In the genomic region with DNA sequence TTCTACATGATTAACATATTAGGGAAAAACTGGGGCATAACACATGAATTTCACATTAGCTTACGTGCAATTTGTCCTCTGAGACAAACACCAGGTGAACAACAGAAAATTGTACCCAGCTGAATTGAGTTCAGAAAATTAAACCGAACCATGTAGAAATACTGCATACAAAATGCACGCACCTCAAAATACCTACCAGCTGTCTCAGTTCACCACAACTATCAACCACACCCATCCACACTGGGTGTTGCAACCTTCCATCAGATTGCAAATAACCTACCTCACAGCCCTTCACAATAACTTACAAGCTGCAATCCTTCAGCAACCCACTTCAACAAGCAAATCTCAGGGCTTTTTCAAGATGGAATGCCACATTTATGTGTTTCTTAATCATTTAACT, we compare ENCODE assay signal across 9 cellular contexts. TPM values are rescaled to one million over a fixed set of nuclear protein-coding genes. Genes with fewer than 3 reads are reported as not detected.
DNase-seq lines count a peak whose midpoint lies in the region; ATAC-seq and TF ChIP-seq lines count a peak whose summit lies in the region.
"Had no signal": no experiment of that assay in that cellular context is flagged by ENCODE, and none has a peak within 500 bp of the region (broad histone marks: within the 10 kb centered on the region; RNA-seq: fewer than 3 reads in every experiment).

No MANE protein-coding gene starts in this region.

- H3K27me3 ChIP-seq in Peyer's patch (no peaks in the 10 kb centered on the region), H9 (ENCODE audit: insufficient read depth, low read length) (no peaks in the 10 kb centered on the region)
- H3K27me3 ChIP-seq: esophagus muscularis mucosa had no signal

- H3K79me1 ChIP-seq in H9 (ENCODE audit: insufficient read depth, low read depth, low read length, poor library complexity, severe bottlenecking) = no peaks in the 10 kb centered on the region

- H4K5ac ChIP-seq in H9 (ENCODE audit: insufficient read length, low read depth, low read length) = no peak overlapping the region

- H2BK120ac ChIP-seq in H9 (ENCODE audit: low read depth, low read length, poor library complexity, severe bottlenecking) = no peak overlapping the region

- H3K4me3 ChIP-seq in Peyer's patch = no peak overlapping the region
- H3K4me3 ChIP-seq: esophagus muscularis mucosa had no signal

- H3K79me2 ChIP-seq in H9 (ENCODE audit: insufficient read depth, low read length) = no peaks in the 10 kb centered on the region

- no peaks in the 10 kb centered on the region for H3K4me1 ChIP-seq in Peyer's patch
- H3K4me1 ChIP-seq in H9 (ENCODE audit: insufficient read depth, low read length) = no peaks in the 10 kb centered on the region
- H3K4me1 ChIP-seq: esophagus muscularis mucosa had no signal

- H4K91ac ChIP-seq in H9 (ENCODE audit: insufficient read length, low read depth, low read length) = no peak overlapping the region

- H3K23ac ChIP-seq in H9 (ENCODE audit: insufficient read length, low read depth, low read length) = no peak overlapping the region

- DNase-seq in H4 (ENCODE audit: low spot score) (peak; percentile 55), Peyer's patch (peak in 1 of 3 donors; percentile 67), GM20000 (ENCODE audit: low spot score) (no peak), NCI-H345 treated with DMSO at 0.1 percent for 48 hours (lab: John Stamatoyannopoulos, UW; ENCODE audit: unreplicated experiment) (no peak), H9 (no peak), nephron progenitor cell (no peak)
- DNase-seq in activated naive CD4-positive, alpha-beta T cell treated with anti-CD3 and anti-CD28 coated beads, Interleukin-2, amount 50 U/mL, for 72 hours (ENCODE audit: low spot score in 2 of 2) = no peak
- peak; percentile 74 for DNase-seq in natural killer cell treated with Interleukin-12 subunit alpha and Interleukin-12 subunit beta and Interleukin-15 and Interleukin-18, amount 100 ng/mL, for 72 hours (ENCODE audit: low spot score)

- H4K20me1 ChIP-seq in H9 (ENCODE audit: control insufficient read depth, insufficient read depth, insufficient read length) = no peaks in the 10 kb centered on the region

- no peak overlapping the region for H3K4me2 ChIP-seq in H9 (ENCODE audit: insufficient read depth, insufficient read length, low read length)

- peak; percentile 51 to 72 for ATAC-seq in activated naive CD4-positive, alpha-beta T cell treated with anti-CD3 and anti-CD28 coated beads, Interleukin-2, amount 50 U/mL, for 72 hours
- ATAC-seq in natural killer cell treated with Interleukin-12 subunit alpha and Interleukin-12 subunit beta and Interleukin-15 and Interleukin-18, amount 100 ng/mL, for 72 hours = peak; percentile 76 to 85

- H2AFZ ChIP-seq in H9 (ENCODE audit: low read length) = no peak overlapping the region

- no peak overlapping the region for H3T11ph ChIP-seq in H9 (ENCODE audit: low read length)

- no peak overlapping the region for H2BK5ac ChIP-seq in H9 (ENCODE audit: insufficient read length, low read length)

- TF ChIP-seq POLR2A in Peyer's patch (IDR thresholded peaks at IDR 0.05) = no peak

- H3K4me1 Mint-ChIP-seq in natural killer cell treated with Interleukin-12 subunit alpha and Interleukin-12 subunit beta and Interleukin-15 and Interleukin-18, amount 100 ng/mL, for 72 hours (ENCODE audit: low read depth in 2 of 2) = peaks cover 50 to 54% of the 10 kb centered on the region in 2 donors
- H3K4me1 Mint-ChIP-seq in H9 (no peaks in the 10 kb centered on the region), nephron progenitor cell (no peaks in the 10 kb centered on the region)

- H2BK12ac ChIP-seq in H9 (ENCODE audit: insufficient read length, low read depth, low read length) = no peak overlapping the region

- H2BK20ac ChIP-seq in H9 (ENCODE audit: low read depth, low read length, poor library complexity, severe bottlenecking) = no peak overlapping the region

- no peaks in the 10 kb centered on the region for H3K23me2 ChIP-seq in H9 (ENCODE audit: insufficient read length, low read depth, low read length, poor library complexity, severe bottlenecking)

- no peak overlapping the region for H4K8ac ChIP-seq in H9 (replicated peaks; ENCODE audit: insufficient read length, low read depth, low read length)

- H2AK5ac ChIP-seq in H9 (ENCODE audit: insufficient read length, low read length) = no peak overlapping the region

- H3K18ac ChIP-seq in H9 (ENCODE audit: insufficient read length, low read depth, low read length) = no peak overlapping the region

- no peak overlapping the region for H3K9ac ChIP-seq in H9 (ENCODE audit: extremely low read depth, insufficient read length, low read length)

- peaks cover 32 to 59% of the 10 kb centered on the region in 2 donors for H3K36me3 Mint-ChIP-seq in activated naive CD4-positive, alpha-beta T cell treated with anti-CD3 and anti-CD28 coated beads, Interleukin-2, amount 50 U/mL, for 72 hours
- H3K36me3 Mint-ChIP-seq in natural killer cell treated with Interleukin-12 subunit alpha and Interleukin-12 subunit beta and Interleukin-15 and Interleukin-18, amount 100 ng/mL, for 72 hours = peaks cover 32% of the 10 kb centered on the region
- peaks cover 7 to 15% (median 8%) of the 10 kb centered on the region in 3 experiments for H3K36me3 Mint-ChIP-seq in H9 (ENCODE audit: insufficient read depth in 1 of 3, low read depth in 3 of 3)
- H3K36me3 Mint-ChIP-seq in nephron progenitor cell (ENCODE audit: low read depth) = peaks cover 28% of the 10 kb centered on the region

- peak overlapping the region; percentile 39 to 89 for H3K27ac Mint-ChIP-seq in activated naive CD4-positive, alpha-beta T cell treated with anti-CD3 and anti-CD28 coated beads, Interleukin-2, amount 50 U/mL, for 72 hours
- H3K27ac Mint-ChIP-seq in natural killer cell treated with Interleukin-12 subunit alpha and Interleukin-12 subunit beta and Interleukin-15 and Interleukin-18, amount 100 ng/mL, for 72 hours = peak overlapping the region; percentile 84 to 91
- H3K27ac Mint-ChIP-seq in H9 (no peak overlapping the region), nephron progenitor cell (no peak overlapping the region)

- H3K9me3 Mint-ChIP-seq in activated naive CD4-positive, alpha-beta T cell treated with anti-CD3 and anti-CD28 coated beads, Interleukin-2, amount 50 U/mL, for 72 hours = peaks cover 15 to 28% of the 10 kb centered on the region in 2 donors
- H3K9me3 Mint-ChIP-seq in natural killer cell treated with Interleukin-12 subunit alpha and Interleukin-12 subunit beta and Interleukin-15 and Interleukin-18, amount 100 ng/mL, for 72 hours = peaks cover 13% of the 10 kb centered on the region
- H3K9me3 Mint-ChIP-seq in H9 (peaks cover 8 to 18% of the 10 kb centered on the region in 2 experiments), nephron progenitor cell (peaks cover 37% of the 10 kb centered on the region)

- H3K56ac ChIP-seq in H9 (ENCODE audit: insufficient read length, low read depth, low read length) = no peak overlapping the region

- H3K27me3 Mint-ChIP-seq in natural killer cell treated with Interleukin-12 subunit alpha and Interleukin-12 subunit beta and Interleukin-15 and Interleukin-18, amount 100 ng/mL, for 72 hours = no peaks in the 10 kb centered on the region
- no peaks in the 10 kb centered on the region; the same call in 1 of the 2 replicates for H3K27me3 Mint-ChIP-seq in H9 (ENCODE audit: low read depth)
- peaks cover 4% of the 10 kb centered on the region for H3K27me3 Mint-ChIP-seq in nephron progenitor cell (ENCODE audit: low read depth, poor library complexity)

- H3K4me3 Mint-ChIP-seq in natural killer cell treated with Interleukin-12 subunit alpha and Interleukin-12 subunit beta and Interleukin-15 and Interleukin-18, amount 100 ng/mL, for 72 hours = peak overlapping the region; percentile 83
- H3K4me3 Mint-ChIP-seq in H9 (no peak overlapping the region), nephron progenitor cell (no peak overlapping the region)

- H2BK15ac ChIP-seq in H9 (ENCODE audit: low read depth, low read length) = no peak overlapping the region

- no peak overlapping the region for H3K4ac ChIP-seq in H9 (ENCODE audit: low read depth, low read length)

- H3K27ac ChIP-seq in Peyer's patch = peak overlapping the region in 3 of 4 donors; percentile 29 to 66 (median 60)
- no peak overlapping the region for H3K27ac ChIP-seq in H9 (ENCODE audit: insufficient read length, low read depth, low read length)
- H3K27ac ChIP-seq: esophagus muscularis mucosa had no signal

- H3K36me3 ChIP-seq in Peyer's patch = peaks cover 0 to 36% (median 0%) of the 10 kb centered on the region in 3 donors

- no CpG with 5 or more reads among the region's 3 CpGs for WGBS in H9 (ENCODE audit: extremely low coverage, insufficient read length, low lambda C conversion rate)

- H3K9me3 ChIP-seq in Peyer's patch (no peaks in the 10 kb centered on the region), H9 (ENCODE audit: control insufficient read depth, low read depth, low read length) (no peaks in the 10 kb centered on the region)
- H3K9me3 ChIP-seq: esophagus muscularis mucosa had no signal

- TF ChIP-seq CTCF in Peyer's patch (IDR thresholded peaks at IDR 0.05) = no peak
- TF ChIP-seq CTCF in GM20000 (IDR thresholded peaks at IDR 0.05; ENCODE audit: extremely low read depth, missing control alignments) = no peak
- TF ChIP-seq CTCF in H9 (conservative IDR thresholded peaks at IDR 0.05) = no peak
- no peak for TF ChIP-seq CTCF in nephron progenitor cell (IDR thresholded peaks at IDR 0.05)

- no peak overlapping the region for H3K14ac ChIP-seq in H9 (ENCODE audit: insufficient read depth, low read length)

RNA-seq across cellular contexts. Expression of a gene that starts 55.9 kb away (rescaled TPM):
- 68.5 and 78.7 TPM in 2 replicates for total RNA-seq in H4 (2014; rRNA removed; shearing (Covaris generic))
- total RNA-seq in Peyer's patch (10 to 100 TPM; 31.1 to 51.7 (median 35.0) TPM), H9 (2021) (35.4 and 35.6 TPM in 2 replicates)
- 10 to 100 TPM; 21.6 to 23.8 TPM for total RNA-seq in activated naive CD4-positive, alpha-beta T cell treated with anti-CD3 and anti-CD28 coated beads, Interleukin-2, amount 50 U/mL, for 72 hours
- 10 to 100 TPM; 29.6 to 31.8 TPM for total RNA-seq in natural killer cell treated with Interleukin-12 subunit alpha and Interleukin-12 subunit beta and Interleukin-15 and Interleukin-18, amount 100 ng/mL, for 72 hours

RNA-seq across cellular contexts. Expression of a gene that starts 56.0 kb away (rescaled TPM):
- 28.0 and 29.8 TPM in 2 replicates for total RNA-seq in H4 (2014; rRNA removed; shearing (Covaris generic))
- total RNA-seq in Peyer's patch (10 to 100 TPM; 18.4 to 32.7 (median 27.2) TPM), H9 (2021) (23.6 and 24.5 TPM in 2 replicates)
- total RNA-seq in activated naive CD4-positive, alpha-beta T cell treated with anti-CD3 and anti-CD28 coated beads, Interleukin-2, amount 50 U/mL, for 72 hours = 10 to 100 TPM; 25.0 to 30.3 TPM
- total RNA-seq in natural killer cell treated with Interleukin-12 subunit alpha and Interleukin-12 subunit beta and Interleukin-15 and Interleukin-18, amount 100 ng/mL, for 72 hours = 10 to 100 TPM; 16.6 to 21.4 TPM

Comparison
In these comparisons a context has a peak if more than half of its experiments do, and no peak if none do; other contexts are left out.
1. DNase-seq: peak in H4 (single experiment) and natural killer cell treated with Interleukin-12 subunit alpha and Interleukin-12 subunit beta and Interleukin-15 and Interleukin-18, amount 100 ng/mL, for 72 hours (single experiment); none in activated naive CD4-positive, alpha-beta T cell treated with anti-CD3 and anti-CD28 coated beads, Interleukin-2, amount 50 U/mL, for 72 hours (0 of 2), GM20000 (single experiment), NCI-H345 treated with DMSO at 0.1 percent for 48 hours (single experiment), H9 (single experiment) and nephron progenitor cell (single experiment).
2. H3K27ac Mint-ChIP-seq: peak in activated naive CD4-positive, alpha-beta T cell treated with anti-CD3 and anti-CD28 coated beads, Interleukin-2, amount 50 U/mL, for 72 hours (2 of 2) and natural killer cell treated with Interleukin-12 subunit alpha and Interleukin-12 subunit beta and Interleukin-15 and Interleukin-18, amount 100 ng/mL, for 72 hours (2 of 2); none in H9 (0 of 3) and nephron progenitor cell (single experiment).